Comparison of ENCODE assay signal across 14 cellular contexts in the genomic region with DNA sequence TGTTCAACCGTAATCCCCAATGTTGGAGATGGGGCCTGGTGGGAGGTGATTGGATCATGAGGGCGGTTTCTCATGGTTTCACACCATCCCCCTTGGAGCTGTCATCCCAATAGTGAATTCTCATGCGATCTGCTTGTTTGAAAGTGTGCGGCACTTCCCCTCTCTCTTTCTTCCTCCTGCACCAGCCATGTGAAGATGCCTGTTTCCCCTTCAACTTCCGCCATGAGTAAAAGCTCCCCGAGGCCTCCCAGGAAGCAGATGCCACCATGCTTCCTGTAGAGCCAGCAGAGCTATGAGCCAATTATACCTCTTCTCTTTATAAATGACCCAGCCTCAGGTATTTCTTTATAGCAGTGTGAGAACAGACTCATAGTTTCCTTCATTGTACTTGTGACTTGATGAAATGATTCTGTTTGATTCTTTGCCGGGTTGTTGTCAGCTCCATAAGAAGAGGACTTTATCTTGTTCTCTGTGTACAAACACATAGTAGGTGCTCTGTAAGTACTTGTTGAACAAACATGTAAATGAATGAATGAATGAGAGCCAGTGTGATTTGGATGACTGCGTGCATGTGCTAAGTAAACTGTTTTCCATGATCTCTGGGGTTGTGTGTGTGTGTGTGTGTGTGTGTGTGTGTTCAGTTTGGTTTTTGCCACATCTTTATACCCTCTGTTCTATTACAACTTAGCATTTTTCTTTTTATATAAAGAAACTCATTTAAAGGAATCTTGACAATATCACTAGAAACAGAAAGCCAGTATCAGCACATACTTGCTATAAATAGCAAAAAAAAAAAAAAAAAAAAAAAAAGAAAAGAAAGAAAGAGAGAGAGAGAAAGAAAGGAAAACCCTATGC. TPM values are rescaled to one million over a fixed set of nuclear protein-coding genes. Genes with fewer than 3 reads are reported as not detected.
DNase-seq lines count a peak whose midpoint lies in the region; ATAC-seq and TF ChIP-seq lines count a peak whose summit lies in the region.
"Had no signal": no experiment of that assay in that cellular context is flagged by ENCODE, and none has a peak within 500 bp of the region (broad histone marks: within the 10 kb centered on the region; RNA-seq: fewer than 3 reads in every experiment).

No MANE protein-coding gene starts in this region.

- peak overlapping the region; percentile 0 for H3K4me3 Mint-ChIP-seq in activated CD8-positive, alpha-beta memory T cell treated with anti-CD3 and anti-CD28 coated beads, Interleukin-2, amount 10 ng/mL, durations not matched to agents 7 days and 5 days
- no peak overlapping the region for H3K4me3 Mint-ChIP-seq in activated naive CD8-positive, alpha-beta T cell treated with anti-CD3 and anti-CD28 coated beads for 36 hours
- H3K4me3 Mint-ChIP-seq in nephron: peak overlapping the region in 1 of 3 experiments; percentile 7
- H3K4me3 Mint-ChIP-seq: effector memory CD8-positive, alpha-beta T cell; nephron progenitor cell had no signal

- CTCF ChIA-PET in activated CD8-positive, alpha-beta memory T cell treated with anti-CD3 and anti-CD28 coated beads, Interleukin-2, amount 10 ng/mL, durations not matched to agents 7 days and 5 days (lab: Charles Lee): interaction anchor here (0.7 to 10.6 kb wide), 6 partner anchors 7 to 107 kb away, joined by 3 to 55 read pairs (median 4); no protein-coding TSS in a partner anchor

- H3K9me3 Mint-ChIP-seq in activated CD8-positive, alpha-beta memory T cell treated with anti-CD3 and anti-CD28 coated beads, Interleukin-2, amount 10 ng/mL, durations not matched to agents 7 days and 5 days (ENCODE audit: low read depth): no peaks in the 10 kb centered on the region
- H3K9me3 Mint-ChIP-seq in activated naive CD8-positive, alpha-beta T cell treated with anti-CD3 and anti-CD28 coated beads for 36 hours: peaks cover 8% of the 10 kb centered on the region
- H3K9me3 Mint-ChIP-seq in nephron: no peaks in the 10 kb centered on the region
- H3K9me3 Mint-ChIP-seq: effector memory CD8-positive, alpha-beta T cell; nephron progenitor cell had no signal

- peaks cover 71% of the 10 kb centered on the region for H3K4me1 Mint-ChIP-seq in activated CD8-positive, alpha-beta memory T cell treated with anti-CD3 and anti-CD28 coated beads, Interleukin-2, amount 10 ng/mL, durations not matched to agents 7 days and 5 days
- H3K4me1 Mint-ChIP-seq in activated naive CD8-positive, alpha-beta T cell treated with anti-CD3 and anti-CD28 coated beads for 36 hours: peaks cover 53% of the 10 kb centered on the region
- peaks cover 81% of the 10 kb centered on the region for H3K4me1 Mint-ChIP-seq in nephron

- no peak for ATAC-seq in activated CD8-positive, alpha-beta memory T cell treated with anti-CD3 and anti-CD28 coated beads, Interleukin-2, amount 10 ng/mL, durations not matched to agents 7 days and 5 days
- ATAC-seq in HG03097 (IDR thresholded peaks at IDR 0.05; ENCODE audit: low FRiP score, unreplicated experiment): no peak
- no peak for ATAC-seq in GM18502 (IDR thresholded peaks at IDR 0.05; ENCODE audit: poor library complexity, unreplicated experiment)
- ATAC-seq: effector memory CD8-positive, alpha-beta T cell had no signal

- no peaks in the 10 kb centered on the region for H3K27me3 Mint-ChIP-seq in activated CD8-positive, alpha-beta memory T cell treated with anti-CD3 and anti-CD28 coated beads, Interleukin-2, amount 10 ng/mL, durations not matched to agents 7 days and 5 days
- H3K27me3 Mint-ChIP-seq in activated naive CD8-positive, alpha-beta T cell treated with anti-CD3 and anti-CD28 coated beads for 36 hours: peaks cover 32% of the 10 kb centered on the region
- peaks cover 13% of the 10 kb centered on the region for H3K27me3 Mint-ChIP-seq in nephron (ENCODE audit: low read depth)

- TF ChIP-seq CTCF in nephron (IDR thresholded peaks at IDR 0.05; ENCODE audit: unreplicated experiment in 3 of 3): no peak

- no peak for DNase-seq in activated CD8-positive, alpha-beta memory T cell treated with anti-CD3 and anti-CD28 coated beads, Interleukin-2, amount 10 ng/mL, durations not matched to agents 7 days and 5 days
- DNase-seq in activated CD8-positive, alpha-beta memory T cell treated with anti-CD3 and anti-CD28 coated beads, Interleukin-2, amount 50 U/mL, for 4 hours: no peak
- DNase-seq in KBM-7 (peak; percentile 35), SKM-1 treated with dmso at 0.1 percent for 144 hours (lab: John Stamatoyannopoulos, UW; ENCODE audit: unreplicated experiment) (no peak)
- DNase-seq in activated naive CD8-positive, alpha-beta T cell treated with anti-CD3 and anti-CD28 coated beads for 36 hours: no peak
- DNase-seq: effector memory CD8-positive, alpha-beta T cell; NCI-H524 treated with DMSO at 0.1 percent for 48 hours; nephron progenitor cell; testis had no signal

- H3K27ac Mint-ChIP-seq in activated CD8-positive, alpha-beta memory T cell treated with anti-CD3 and anti-CD28 coated beads, Interleukin-2, amount 10 ng/mL, durations not matched to agents 7 days and 5 days: peak overlapping the region; percentile 99
- peak overlapping the region; percentile 96 for H3K27ac Mint-ChIP-seq in activated naive CD8-positive, alpha-beta T cell treated with anti-CD3 and anti-CD28 coated beads for 36 hours
- H3K27ac Mint-ChIP-seq in nephron: peak overlapping the region; percentile 90 to 93 (median 92)

- peaks cover 33% of the 10 kb centered on the region for H3K36me3 Mint-ChIP-seq in activated CD8-positive, alpha-beta memory T cell treated with anti-CD3 and anti-CD28 coated beads, Interleukin-2, amount 10 ng/mL, durations not matched to agents 7 days and 5 days
- H3K36me3 Mint-ChIP-seq in activated naive CD8-positive, alpha-beta T cell treated with anti-CD3 and anti-CD28 coated beads for 36 hours: peaks cover 13% of the 10 kb centered on the region
- no peaks in the 10 kb centered on the region for H3K36me3 Mint-ChIP-seq in nephron (ENCODE audit: low read depth)
- H3K36me3 Mint-ChIP-seq: brain had no signal

- in situ Hi-C loops in KBM-7 (cut with MboI; ENCODE audit: low pct_unique_long_range_greater_than_20kb, low sequenced_read_pairs): no loop called here

RNA-seq across cellular contexts. Expression of a gene that starts 22.5 kb away (rescaled TPM):
- total RNA-seq in activated CD8-positive, alpha-beta memory T cell treated with anti-CD3 and anti-CD28 coated beads, Interleukin-2, amount 10 ng/mL, durations not matched to agents 7 days and 5 days: 10 to 100 TPM in 1 of 2 experiments, 1 to 10 TPM in 1; 3.8 to 15.1 TPM
- total RNA-seq in activated naive CD8-positive, alpha-beta T cell treated with anti-CD3 and anti-CD28 coated beads for 36 hours: under 1 TPM; 0.04 to 0.08 TPM
- total RNA-seq: A673 had no signal

Comparison
In these comparisons a context has a peak if more than half of its experiments do, and no peak if none do; other contexts are left out.
1. RNA of a gene that starts 22.5 kb away (total RNA-seq): 3.8 to 15.1 TPM in activated CD8-positive, alpha-beta memory T cell treated with anti-CD3 and anti-CD28 coated beads, Interleukin-2, amount 10 ng/mL, durations not matched to agents 7 days and 5 days; 0.04 to 0.08 TPM in activated naive CD8-positive, alpha-beta T cell treated with anti-CD3 and anti-CD28 coated beads for 36 hours; every median in the first group is over 4 times any median in the second.
2. Peak in every context shown above with its lines, with median percentiles within 50 percentile points of each other: H3K27ac Mint-ChIP-seq.